ENCODE assay signal across 9 cellular contexts in genomic region chr1:16874968-16875367, GRCh38. TPM values are rescaled to one million over a fixed set of nuclear protein-coding genes. Genes with fewer than 3 reads are reported as not detected.
"Had no signal": no experiment of that assay in that cellular context is flagged by ENCODE, and none has a peak within 500 bp of the region (broad histone marks: within the 10 kb centered on the region; RNA-seq: fewer than 3 reads in every experiment).

No MANE protein-coding gene starts in this region.

RNA-seq across cellular contexts. Expression of gene RNU1-2, which starts 20.8 kb away (rescaled TPM):
- total RNA-seq: myocyte had no signal
- polyA plus RNA-seq: heart right ventricle; hepatocyte; naive thymus-derived CD4-positive, alpha-beta T cell; neural cell; psoas muscle; sigmoid colon; small intestine; spleen had no signal
